ENCODE assay signal across 14 cellular contexts in genomic region chr4:9994246-9994847, GRCh38. TPM values are rescaled to one million over a fixed set of nuclear protein-coding genes. Genes with fewer than 3 reads are reported as not detected.
DNase-seq lines count a peak whose midpoint lies in the region; ATAC-seq lines count a peak whose summit lies in the region.
"Had no signal": no experiment of that assay in that cellular context is flagged by ENCODE, and none has a peak within 500 bp of the region (broad histone marks: within the 10 kb centered on the region; RNA-seq: fewer than 3 reads in every experiment).

No MANE protein-coding gene starts in this region.

- H3K9me3 ChIP-seq in HAP-1, result no peaks in the 10 kb centered on the region

- intact Hi-C loops in activated T-helper 2 cell treated with anti-CD3 and anti-CD28 coated beads, Interferon-gamma antibody, Interleukin-2, Interleukin-4, amounts not matched to agents 10 μg/mL and 5 μg/mL and 100 μg/mL, durations not matched to agents 14 hours and 24 hours and 36 hours (cut with micrococcal nuclease), result no loop called here

- no peaks in the 10 kb centered on the region for H3K36me3 ChIP-seq in HAP-1 (replicated peaks)

- no peak overlapping the region for H3K4me3 Mint-ChIP-seq in activated T-helper 2 cell treated with anti-CD3 and anti-CD28 coated beads, Interferon-gamma antibody, Interleukin-2, Interleukin-4, amounts not matched to agents 10 μg/mL and 5 μg/mL and 100 μg/mL, durations not matched to agents 14 hours and 24 hours and 36 hours (ENCODE audit: low read depth)
- H3K4me3 Mint-ChIP-seq: CD4-positive, CD25-positive, alpha-beta regulatory T cell had no signal

- H3K4me3 ChIP-seq in HAP-1, result no peak overlapping the region
- H3K4me3 ChIP-seq: SK-N-MC, smooth muscle cell had no signal

- H3K4me1 Mint-ChIP-seq in activated T-helper 2 cell treated with anti-CD3 and anti-CD28 coated beads, Interferon-gamma antibody, Interleukin-2, Interleukin-4, amounts not matched to agents 10 μg/mL and 5 μg/mL and 100 μg/mL, durations not matched to agents 14 hours and 24 hours and 36 hours (ENCODE audit: low read depth), result peaks cover 32% of the 10 kb centered on the region

- DNase-seq in activated T-helper 2 cell treated with anti-CD3 and anti-CD28 coated beads, Interferon-gamma antibody, Interleukin-2, Interleukin-4, amounts not matched to agents 10 μg/mL and 5 μg/mL and 100 μg/mL, durations not matched to agents 14 hours and 24 hours and 36 hours (ENCODE audit: low spot score), result no peak
- DNase-seq in HAP-1 (ENCODE audit: low spot score in 2 of 2) (no peak), NCI-H1092 (lab: John Stamatoyannopoulos, UW) (no peak), occipital lobe (lab: John Stamatoyannopoulos, UW) (no peak), cortex of kidney (lab: John Stamatoyannopoulos, UW) (no peak)
- DNase-seq: Kasumi-1, NCI-H446 had no signal

- H3K36me3 Mint-ChIP-seq in activated T-helper 2 cell treated with anti-CD3 and anti-CD28 coated beads, Interferon-gamma antibody, Interleukin-2, Interleukin-4, amounts not matched to agents 10 μg/mL and 5 μg/mL and 100 μg/mL, durations not matched to agents 14 hours and 24 hours and 36 hours (ENCODE audit: low read depth), result no peaks in the 10 kb centered on the region

- no peaks in the 10 kb centered on the region for H3K9me3 Mint-ChIP-seq in activated T-helper 2 cell treated with anti-CD3 and anti-CD28 coated beads, Interferon-gamma antibody, Interleukin-2, Interleukin-4, amounts not matched to agents 10 μg/mL and 5 μg/mL and 100 μg/mL, durations not matched to agents 14 hours and 24 hours and 36 hours

- H3K4me1 ChIP-seq in HAP-1, result no peaks in the 10 kb centered on the region

- H3K27ac Mint-ChIP-seq in activated T-helper 2 cell treated with anti-CD3 and anti-CD28 coated beads, Interferon-gamma antibody, Interleukin-2, Interleukin-4, amounts not matched to agents 10 μg/mL and 5 μg/mL and 100 μg/mL, durations not matched to agents 14 hours and 24 hours and 36 hours, result peak overlapping the region; percentile 44
- H3K27ac Mint-ChIP-seq: CD4-positive, CD25-positive, alpha-beta regulatory T cell had no signal

- in situ Hi-C loops in HAP-1 (cut with MboI; ENCODE audit: low sequenced_read_pairs), result no loop called here

- H3K27me3 Mint-ChIP-seq in activated T-helper 2 cell treated with anti-CD3 and anti-CD28 coated beads, Interferon-gamma antibody, Interleukin-2, Interleukin-4, amounts not matched to agents 10 μg/mL and 5 μg/mL and 100 μg/mL, durations not matched to agents 14 hours and 24 hours and 36 hours (ENCODE audit: low read depth), result no peaks in the 10 kb centered on the region
- H3K27me3 Mint-ChIP-seq: CD4-positive, CD25-positive, alpha-beta regulatory T cell had no signal

- H3K27me3 ChIP-seq in HAP-1 (ENCODE audit: low read depth), result no peaks in the 10 kb centered on the region

- peak; percentile 65 for ATAC-seq in GM18508 (IDR thresholded peaks at IDR 0.05; ENCODE audit: insufficient read depth, unreplicated experiment)
- peak; percentile 50 for ATAC-seq in GM19438 (IDR thresholded peaks at IDR 0.05; ENCODE audit: low read depth, unreplicated experiment)
- ATAC-seq in HG03039 (IDR thresholded peaks at IDR 0.05; ENCODE audit: unreplicated experiment), result peak; percentile 44
- ATAC-seq: esophagus mucosa had no signal

RNA-seq across cellular contexts. Expression of gene SLC2A9, which starts 26.9 kb away (rescaled TPM):
- total RNA-seq in activated T-helper 2 cell treated with anti-CD3 and anti-CD28 coated beads, Interferon-gamma antibody, Interleukin-2, Interleukin-4, amounts not matched to agents 10 μg/mL and 5 μg/mL and 100 μg/mL, durations not matched to agents 14 hours and 24 hours and 36 hours, result 1.3 and 2.4 TPM in 2 replicates
- 3.1 TPM for total RNA-seq in occipital lobe
